Comparison of ENCODE assay signal across 17 cellular contexts in genomic region chr1:162736633-162737067, GRCh38. TPM values are rescaled to one million over a fixed set of nuclear protein-coding genes. Genes with fewer than 3 reads are reported as not detected.
DNase-seq lines count a peak whose midpoint lies in the region; ATAC-seq, FAIRE-seq and TF ChIP-seq lines count a peak whose summit lies in the region.
"Had no signal": no experiment of that assay in that cellular context is flagged by ENCODE, and none has a peak within 500 bp of the region (broad histone marks: within the 10 kb centered on the region; RNA-seq: fewer than 3 reads in every experiment).

No MANE protein-coding gene starts in this region.

- TF ChIP-seq POLR2A in GM12892 (IDR thresholded peaks at IDR 0.05; ENCODE audit: low read depth, low read length): no peak

- TF ChIP-seq CTCF in dorsolateral prefrontal cortex (IDR thresholded peaks at IDR 0.05 in 54 of 56, conservative IDR thresholded peaks at IDR 0.05 in 2 of 56; ENCODE audit: low read depth in 1 of 56, partially characterized antibody in 56 of 56): no peak

- ATAC-seq in GM19395 (IDR thresholded peaks at IDR 0.05; ENCODE audit: unreplicated experiment): peak; percentile 97
- peak; percentile 64 for ATAC-seq in HG02763 (IDR thresholded peaks at IDR 0.05; ENCODE audit: unreplicated experiment)
- peak; percentile 75 for ATAC-seq in HG03460 (IDR thresholded peaks at IDR 0.05; ENCODE audit: unreplicated experiment)
- ATAC-seq: GM23338, psoas muscle had no signal

- intact Hi-C loops in dorsolateral prefrontal cortex (cut with DNase I): no loop called here

- no peak overlapping the region for H3K27ac ChIP-seq in dorsolateral prefrontal cortex
- H3K27ac ChIP-seq: esophagus squamous epithelium, psoas muscle had no signal

- no peak overlapping the region for H3K4me3 ChIP-seq in dorsolateral prefrontal cortex
- H3K4me3 ChIP-seq: esophagus squamous epithelium, GM23338, psoas muscle had no signal

- FAIRE-seq in GM12892 (lab: Jason Lieb, UNC): peak; percentile 85

- DNase-seq in GM12892 (ENCODE audit: insufficient read length): no peak
- DNase-seq in RKO (ENCODE audit: low spot score): no peak
- DNase-seq in DMS114 treated with DMSO at 0.1 percent for 48 hours (lab: John Stamatoyannopoulos, UW; ENCODE audit: unreplicated experiment): no peak
- DNase-seq in dorsolateral prefrontal cortex: no peak
- DNase-seq in stimulated activated CD4-positive, alpha-beta T cell treated with anti-CD3 and anti-CD28 coated beads, Interleukin-15, amount 100 ng/mL, for 24 hours: no peak
- DNase-seq: activated CD4-positive, alpha-beta T cell treated with anti-CD3 and anti-CD28 coated beads, Interleukin-2, amount 50 U/mL, for 1 hour; activated gamma-delta T cell treated with Interleukin-2 at 50 U/mL for 16 hours; caudate nucleus; esophagus squamous epithelium; NCI-H1436 treated with DMSO at 0.1 percent for 48 hours; psoas muscle; substantia nigra; SW 1271 had no signal

- H3K27me3 ChIP-seq in dorsolateral prefrontal cortex: no peaks in the 10 kb centered on the region
- H3K27me3 ChIP-seq: esophagus squamous epithelium had no signal

RNA-seq across cellular contexts. Expression of gene HSD17B7, which starts 53.9 kb away (rescaled TPM):
- 32.5 TPM for polyA plus RNA-seq in GM12892 (2012; ENCODE audit: missing spikeins)
- total RNA-seq in dorsolateral prefrontal cortex: 10 to 100 TPM; 11.5 to 41.2 (median 23.6) TPM
